Comparison of ENCODE assay signal across 8 cellular contexts in the genomic region with DNA sequence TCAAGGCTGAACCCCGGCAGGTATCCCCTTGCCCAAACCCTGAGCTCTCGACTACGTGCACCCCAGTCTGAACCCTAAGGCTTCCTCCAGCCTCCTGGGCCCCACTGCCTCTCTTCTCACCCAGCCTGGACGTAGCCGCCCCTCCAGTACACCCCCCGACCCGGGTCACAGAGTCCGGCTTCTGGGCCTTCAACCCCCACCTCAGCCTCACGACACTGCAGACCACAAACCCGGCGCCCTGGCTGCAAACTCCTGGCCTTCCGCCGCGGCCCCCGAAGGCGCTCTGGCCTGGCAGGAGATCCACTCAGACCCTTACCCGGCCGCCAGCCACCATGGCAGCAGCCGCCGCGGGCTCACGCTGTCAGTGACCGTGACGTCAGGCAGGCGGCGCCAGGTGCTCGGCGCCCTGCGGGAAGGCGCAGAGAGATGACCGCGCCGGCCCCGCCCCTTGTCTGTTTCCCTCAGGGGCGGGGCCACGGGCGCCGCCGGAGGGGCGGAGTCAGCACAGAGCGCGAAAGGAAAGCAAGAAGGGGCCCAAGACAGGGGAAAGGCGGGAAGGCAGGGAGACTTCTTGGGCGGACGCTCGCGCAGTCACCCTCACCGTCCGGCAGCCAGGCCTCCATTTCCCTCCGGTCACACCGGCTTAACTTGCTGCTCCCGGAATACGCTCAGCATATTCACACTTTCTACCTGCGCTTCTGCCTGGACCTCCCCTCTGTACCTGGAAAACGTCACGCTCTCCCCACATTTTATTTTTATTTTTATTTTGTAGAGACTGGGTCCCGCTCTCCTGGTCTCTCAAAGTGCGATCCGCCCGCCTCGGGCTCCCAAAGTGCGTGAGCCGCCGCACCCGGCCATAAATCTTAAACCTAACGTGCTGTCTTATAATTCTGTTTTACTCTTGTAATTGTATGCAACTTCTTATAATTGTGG. TPM values are rescaled to one million over a fixed set of nuclear protein-coding genes. Genes with fewer than 3 reads are reported as not detected.
DNase-seq lines count a peak whose midpoint lies in the region; ATAC-seq and TF ChIP-seq lines count a peak whose summit lies in the region.

A gene with protein sequence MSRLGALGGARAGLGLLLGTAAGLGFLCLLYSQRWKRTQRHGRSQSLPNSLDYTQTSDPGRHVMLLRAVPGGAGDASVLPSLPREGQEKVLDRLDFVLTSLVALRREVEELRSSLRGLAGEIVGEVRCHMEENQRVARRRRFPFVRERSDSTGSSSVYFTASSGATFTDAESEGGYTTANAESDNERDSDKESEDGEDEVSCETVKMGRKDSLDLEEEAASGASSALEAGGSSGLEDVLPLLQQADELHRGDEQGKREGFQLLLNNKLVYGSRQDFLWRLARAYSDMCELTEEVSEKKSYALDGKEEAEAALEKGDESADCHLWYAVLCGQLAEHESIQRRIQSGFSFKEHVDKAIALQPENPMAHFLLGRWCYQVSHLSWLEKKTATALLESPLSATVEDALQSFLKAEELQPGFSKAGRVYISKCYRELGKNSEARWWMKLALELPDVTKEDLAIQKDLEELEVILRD (minus strand): TSS at position 372 of the 933 bp plus-strand sequence. CDS start 471 bp downstream, outside the sequence.

- H3K36me3 Mint-ChIP-seq in activated naive CD4-positive, alpha-beta T cell treated with anti-CD3 and anti-CD28 coated beads, Interleukin-2, amount 50 U/mL, for 24 hours = peaks cover 8% of the 10 kb centered on the region

- TF ChIP-seq CTCF in GM06990 (IDR thresholded peaks at IDR 0.05; ENCODE audit: insufficient read depth, low read length, poor library complexity, severe bottlenecking) = no peak
- no peak for TF ChIP-seq CTCF in osteoblast (IDR thresholded peaks at IDR 0.05; ENCODE audit: extremely low read depth, low read depth, low read length)
- peak in 2 of 3 experiments; percentile 29 to 41 for TF ChIP-seq CTCF in testis (IDR thresholded peaks at IDR 0.05)

- peak within 1 kb of the TSS; percentile 98 for H3K4me3 ChIP-seq in GM06990 (replicated peaks; ENCODE audit: low read depth, low read length)
- peak within 1 kb of the TSS; percentile 93 for H3K4me3 ChIP-seq in osteoblast (ENCODE audit: insufficient read depth, low read length)
- peak within 1 kb of the TSS; percentile 78 to 84 for H3K4me3 ChIP-seq in testis

- peak within 1 kb of the TSS; percentile 98 for H3K27ac Mint-ChIP-seq in activated naive CD4-positive, alpha-beta T cell treated with anti-CD3 and anti-CD28 coated beads, Interleukin-2, amount 50 U/mL, for 24 hours

- peak; percentile 32 for TF ChIP-seq POLR2A in testis (IDR thresholded peaks at IDR 0.05)

- H3K4me2 ChIP-seq in osteoblast (ENCODE audit: insufficient read depth, low read length) = peak within 1 kb of the TSS; percentile 88

- no peaks in the 10 kb centered on the region for H3K27me3 Mint-ChIP-seq in activated naive CD4-positive, alpha-beta T cell treated with anti-CD3 and anti-CD28 coated beads, Interleukin-2, amount 50 U/mL, for 24 hours

- H3K4me3 Mint-ChIP-seq in activated naive CD4-positive, alpha-beta T cell treated with anti-CD3 and anti-CD28 coated beads, Interleukin-2, amount 50 U/mL, for 24 hours = peak within 1 kb of the TSS; percentile 93

- peaks cover 25% of the 10 kb centered on the region for H3K4me1 Mint-ChIP-seq in activated naive CD4-positive, alpha-beta T cell treated with anti-CD3 and anti-CD28 coated beads, Interleukin-2, amount 50 U/mL, for 24 hours

- H3K9me3 ChIP-seq in osteoblast (ENCODE audit: low read depth, low read length) (no peaks in the 10 kb centered on the region), testis (no peaks in the 10 kb centered on the region)

- intact Hi-C loops in testis (cut with DNase I; ENCODE audit: low total_unique reads) = no loop called here

- DNase-seq in GM06990 (ENCODE audit: extremely low read depth, insufficient read length) (peak; percentile 97), NCI-H1092 (lab: John Stamatoyannopoulos, UW) (peak; percentile 81), SKM-1 (lab: John Stamatoyannopoulos, UW; ENCODE audit: unreplicated experiment) (peak; percentile 90), globus pallidus (ENCODE audit: low spot score) (peak; percentile 89), osteoblast (ENCODE audit: insufficient read length, low spot score, missing footprints) (peak; percentile 98), testis (peak; percentile 95)

- H3K27ac ChIP-seq in osteoblast (ENCODE audit: low read depth, low read length) = peak within 1 kb of the TSS; percentile 79
- H3K27ac ChIP-seq in testis = peak within 1 kb of the TSS; percentile 44 to 66

- no peaks in the 10 kb centered on the region for H3K9me3 Mint-ChIP-seq in activated naive CD4-positive, alpha-beta T cell treated with anti-CD3 and anti-CD28 coated beads, Interleukin-2, amount 50 U/mL, for 24 hours

- peaks cover 39% of the 10 kb centered on the region for H3K79me2 ChIP-seq in osteoblast (ENCODE audit: insufficient read depth, low read length)

- H2AFZ ChIP-seq in osteoblast (ENCODE audit: low read length) = peak within 1 kb of the TSS; percentile 93

- H4K20me1 ChIP-seq in osteoblast (ENCODE audit: insufficient read depth, low read length) = no peaks in the 10 kb centered on the region

- WGBS in testis, 2 donors = 1% methylated on average over 53 to 66 of the region's 66 CpGs

- H3K27me3 ChIP-seq in GM06990 (replicated peaks; ENCODE audit: control insufficient read depth, insufficient read depth, low read length) (no peaks in the 10 kb centered on the region), osteoblast (ENCODE audit: insufficient read depth, low read length) (peaks cover 2% of the 10 kb centered on the region), testis (no peaks in the 10 kb centered on the region)

- peak; percentile 76 for ATAC-seq in HG02571 (IDR thresholded peaks at IDR 0.05; ENCODE audit: unreplicated experiment)

- H3K36me3 ChIP-seq in GM06990 (ENCODE audit: control insufficient read depth, insufficient read depth, low read length) = peaks cover 11% of the 10 kb centered on the region
- peaks cover 23% of the 10 kb centered on the region for H3K36me3 ChIP-seq in osteoblast (ENCODE audit: insufficient read depth, low read length)
- no peaks in the 10 kb centered on the region for H3K36me3 ChIP-seq in testis (ENCODE audit: low read depth, missing control alignments)

- H3K4me1 ChIP-seq in osteoblast (ENCODE audit: insufficient read depth, low read length) (peaks cover 6% of the 10 kb centered on the region), testis (peaks cover 5% of the 10 kb centered on the region)

RNA-seq across cellular contexts. Expression of the gene that starts here (rescaled TPM):
- total RNA-seq in osteoblast = 18.6 and 19.9 TPM in 2 replicates
- 10 to 100 TPM; 31.5 to 33.1 TPM for total RNA-seq in testis
- 37.3 TPM for polyA plus RNA-seq in testis (ENCODE audit: insufficient read depth, low read depth, low replicate concordance)

Comparison
In these comparisons a context has a peak if more than half of its experiments do, and no peak if none do; other contexts are left out.
1. Peak in every context shown above with its lines: DNase-seq, ATAC-seq, H3K4me3 ChIP-seq and H3K27ac ChIP-seq.
2. CTCF ChIP-seq: peak in testis (2 of 3); none in GM06990 (single experiment) and osteoblast (single experiment).